In genomic region chr19:3837332-3837731, GRCh38 we compare ENCODE assay signal across 1 cellular context.
A peak's percentile ranks its signal among the peaks of the same experiment; 100 is the strongest.
TF ChIP-seq lines count a peak whose summit lies in the region.

No MANE protein-coding gene starts in this region.

TF ChIP-seq in GM12878, 131 proteins besides CTCF, POLR2A, EP300 and RAD21:
- TF ChIP-seq TAF1 (IDR thresholded peaks at IDR 0.05; ENCODE audit: borderline replicate concordance, low read depth, low read length) = no peak
- TF ChIP-seq BCL3 (IDR thresholded peaks at IDR 0.05; ENCODE audit: borderline replicate concordance, insufficient read depth, low read depth, low read length, poor library complexity, severe bottlenecking) = peak; percentile 34
- TF ChIP-seq PAX5 (IDR thresholded peaks at IDR 0.05; ENCODE audit: borderline replicate concordance, low read depth, low read length) = peak; percentile 94; the same call in 1 of the 2 replicates
- TF ChIP-seq CBFB (IDR thresholded peaks at IDR 0.05; ENCODE audit: low read depth) = no peak
- TF ChIP-seq TBL1XR1 (IDR thresholded peaks at IDR 0.05; ENCODE audit: low read depth, low read length) = no peak
